ENCODE assay signal across 18 cellular contexts in the genomic region with DNA sequence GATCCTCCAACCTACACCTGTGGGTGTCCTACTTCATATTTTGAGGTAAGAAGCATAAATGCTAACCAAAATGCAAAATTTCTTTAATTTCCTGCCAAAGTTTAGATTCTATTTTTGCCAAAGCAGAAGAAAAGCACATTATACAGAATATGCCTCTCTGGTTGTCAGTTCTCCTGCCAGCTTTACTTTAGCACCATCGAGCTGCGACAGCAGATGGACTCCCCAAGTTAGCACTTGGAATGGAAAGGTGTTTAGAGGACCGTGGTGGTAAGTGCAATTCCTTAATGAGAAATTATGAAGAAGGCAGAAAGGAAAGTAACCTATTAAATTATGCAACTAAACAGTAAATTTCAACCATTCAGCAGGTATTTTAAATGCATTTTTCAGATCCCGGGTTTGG.
"Had no signal": no experiment of that assay in that cellular context is flagged by ENCODE, and none has a peak within 500 bp of the region (broad histone marks: within the 10 kb centered on the region; RNA-seq: fewer than 3 reads in every experiment).

No MANE protein-coding gene starts in this region.

- DNase-seq: colonic mucosa; cortex of kidney; dermis blood vessel endothelial cell; effector CD4-positive, alpha-beta T cell; effector CD8-positive, alpha-beta T cell; effector memory CD4-positive, alpha-beta T cell; effector memory CD8-positive, alpha-beta T cell; endodermal cell; erythroblast; esophagus squamous epithelium; foreskin fibroblast; foreskin keratinocyte; foreskin melanocyte; gastrocnemius medialis; glutamatergic neuron; head of caudate nucleus had no signal

- ATAC-seq: effector memory CD8-positive, alpha-beta T cell; esophagus mucosa; foreskin keratinocyte; gastrocnemius medialis; gastroesophageal sphincter had no signal
